1 cellular context compared by ENCODE assay signal in genomic region chr14:69398818-69399210, GRCh38.
TF ChIP-seq lines count a peak whose summit lies in the region.

No MANE protein-coding gene starts in this region.

TF ChIP-seq in SK-N-SH, 30 proteins besides CTCF, POLR2A, EP300 and RAD21 (continued from another document):
- TF ChIP-seq REST (IDR thresholded peaks at IDR 0.05; ENCODE audit: low read depth, low read length) (no peak), MAX (IDR thresholded peaks at IDR 0.05; ENCODE audit: low read depth) (0 out of 2 replicates have a peak, but pooled peaks have one; percentile 1), TAF1 (IDR thresholded peaks at IDR 0.05; ENCODE audit: borderline replicate concordance, low read depth, low read length) (no peak), NRF1 (IDR thresholded peaks at IDR 0.05; ENCODE audit: low read depth, low read length) (no peak)
